8 cellular contexts compared by ENCODE assay signal in genomic region chr20:15654208-15654649, GRCh38.
A peak's percentile ranks its signal among the peaks of the same experiment; 100 is the strongest.
DNase-seq lines count a peak whose midpoint lies in the region; ATAC-seq, FAIRE-seq and TF ChIP-seq lines count a peak whose summit lies in the region.

No MANE protein-coding gene starts in this region.

- no peaks in the 10 kb centered on the region for H3K4me1 Mint-ChIP-seq in astrocyte (ENCODE audit: low read depth, unreplicated experiment)
- no peaks in the 10 kb centered on the region for H3K4me1 Mint-ChIP-seq in naive thymus-derived CD8-positive, alpha-beta T cell

- no peaks in the 10 kb centered on the region for H3K36me3 Mint-ChIP-seq in astrocyte (ENCODE audit: low read depth, unreplicated experiment)
- no peaks in the 10 kb centered on the region for H3K36me3 Mint-ChIP-seq in naive thymus-derived CD8-positive, alpha-beta T cell

- H2AFZ ChIP-seq in astrocyte (ENCODE audit: low read depth, low read length) = no peak overlapping the region

- H3K4me2 ChIP-seq in astrocyte (ENCODE audit: low read length) = no peak overlapping the region

- no peak overlapping the region for H3K27ac ChIP-seq in astrocyte (ENCODE audit: low read depth, low read length)

- DNase-seq in DMS153 treated with DMSO at 0.1 percent for 48 hours (lab: John Stamatoyannopoulos, UW; ENCODE audit: unreplicated experiment) (peak; percentile 28), NCI-H345 (lab: John Stamatoyannopoulos, UW) (peak; percentile 46), astrocyte (ENCODE audit: low read depth) (no peak), kidney epithelial cell (ENCODE audit: low read depth) (peak; percentile 19)
- DNase-seq in stimulated activated CD4-positive, alpha-beta T cell treated with anti-CD3 and anti-CD28 coated beads, Interleukin-12 subunit alpha, Interleukin-12 subunit beta, amount 100 ng/mL, for 4 hours = no peak
- no peak for DNase-seq in naive thymus-derived CD8-positive, alpha-beta T cell

- TF ChIP-seq CTCF in astrocyte (IDR thresholded peaks at IDR 0.05; ENCODE audit: insufficient read depth, low read depth, low read length) (peak; percentile 35), kidney epithelial cell (IDR thresholded peaks at IDR 0.05; ENCODE audit: insufficient read depth, low read length, poor library complexity, severe bottlenecking) (peak; percentile 58)

- no peak overlapping the region for H3K9ac ChIP-seq in astrocyte (ENCODE audit: low read length)

- no peaks in the 10 kb centered on the region for H3K27me3 Mint-ChIP-seq in astrocyte (ENCODE audit: low read depth, unreplicated experiment)
- no peaks in the 10 kb centered on the region for H3K27me3 Mint-ChIP-seq in naive thymus-derived CD8-positive, alpha-beta T cell

- H4K20me1 ChIP-seq in astrocyte (ENCODE audit: insufficient read depth, low read length) = no peaks in the 10 kb centered on the region

- H3K27ac Mint-ChIP-seq in astrocyte (ENCODE audit: unreplicated experiment) = no peak overlapping the region
- no peak overlapping the region for H3K27ac Mint-ChIP-seq in naive thymus-derived CD8-positive, alpha-beta T cell

- H3K27me3 ChIP-seq in astrocyte (ENCODE audit: insufficient read depth, low read length) (no peaks in the 10 kb centered on the region), kidney epithelial cell (ENCODE audit: control insufficient read depth, insufficient read depth, low read length) (no peaks in the 10 kb centered on the region)

- no peak overlapping the region for H3K4me3 ChIP-seq in astrocyte (ENCODE audit: insufficient read depth, low read depth, low read length)
- H3K4me3 ChIP-seq in kidney epithelial cell (ENCODE audit: low read depth, low read length) = no peak overlapping the region

- H3K4me3 Mint-ChIP-seq in astrocyte (ENCODE audit: unreplicated experiment) = no peak overlapping the region
- H3K4me3 Mint-ChIP-seq in naive thymus-derived CD8-positive, alpha-beta T cell = no peak overlapping the region

- FAIRE-seq in astrocyte (lab: Jason Lieb, UNC) = peak; percentile 13

- POLR2A ChIA-PET in naive thymus-derived CD8-positive, alpha-beta T cell (lab: Charles Lee) = no interaction called here

- H3K36me3 ChIP-seq in astrocyte (ENCODE audit: insufficient read depth, low read length) (no peaks in the 10 kb centered on the region), kidney epithelial cell (ENCODE audit: control insufficient read depth, insufficient read depth, low read length) (no peaks in the 10 kb centered on the region)

- no peaks in the 10 kb centered on the region for H3K9me3 Mint-ChIP-seq in astrocyte (ENCODE audit: unreplicated experiment)
- peaks cover 0 to 3% (median under 1%) of the 10 kb centered on the region in 9 donors for H3K9me3 Mint-ChIP-seq in naive thymus-derived CD8-positive, alpha-beta T cell

- H3K79me2 ChIP-seq in astrocyte (ENCODE audit: insufficient read depth, low read length) = no peaks in the 10 kb centered on the region

- H3K9me3 ChIP-seq in astrocyte (ENCODE audit: insufficient read depth, low read depth, low read length) = no peaks in the 10 kb centered on the region

- H3K4me1 ChIP-seq in astrocyte (ENCODE audit: insufficient read depth, low read length) = peaks cover 7% of the 10 kb centered on the region

- ATAC-seq in GM19397 (IDR thresholded peaks at IDR 0.05; ENCODE audit: unreplicated experiment) = peak; percentile 97
- ATAC-seq in HG03196 (IDR thresholded peaks at IDR 0.05; ENCODE audit: unreplicated experiment) = peak; percentile 92
- no peak for ATAC-seq in naive thymus-derived CD8-positive, alpha-beta T cell

Comparison
In these comparisons a context has a peak if more than half of its experiments do, and no peak if none do; other contexts are left out.
1. DNase-seq: peak in DMS153 treated with DMSO at 0.1 percent for 48 hours (single experiment), NCI-H345 (single experiment) and kidney epithelial cell (single experiment); none in astrocyte (single experiment), stimulated activated CD4-positive, alpha-beta T cell treated with anti-CD3 and anti-CD28 coated beads, Interleukin-12 subunit alpha, Interleukin-12 subunit beta, amount 100 ng/mL, for 4 hours (single experiment) and naive thymus-derived CD8-positive, alpha-beta T cell (0 of 10).
2. ATAC-seq: peak in GM19397 (single experiment) and HG03196 (single experiment); none in naive thymus-derived CD8-positive, alpha-beta T cell (0 of 2).